25 cellular contexts compared by ENCODE assay signal in genomic region chr9:132882616-132883015, GRCh38. TPM values are rescaled to one million over a fixed set of nuclear protein-coding genes. Genes with fewer than 3 reads are reported as not detected.
"Had no signal": no experiment of that assay in that cellular context is flagged by ENCODE, and none has a peak within 500 bp of the region (broad histone marks: within the 10 kb centered on the region; RNA-seq: fewer than 3 reads in every experiment).

No MANE protein-coding gene starts in this region.

- H3K27ac Mint-ChIP-seq: activated naive CD4-positive, alpha-beta T cell treated with anti-CD3 and anti-CD28 coated beads, Interleukin-2, amount 10 ng/mL, durations not matched to agents 7 days and 5 days; T-helper 2 cell treated with Interferon-gamma antibody and Interleukin-4, amounts not matched to agents 5 μg/mL and 100 μg/mL, for 36 hours had no signal

- ATAC-seq: activated CD4-positive, CD25-positive, alpha-beta regulatory T cell treated with anti-CD3 and anti-CD28 coated beads, Interleukin-2, amount 50 U/mL, for 24 hours; foreskin keratinocyte; left lobe of liver; lower lobe of right lung; pancreas; right cardiac atrium had no signal

- DNase-seq: activated CD4-positive, alpha-beta T cell treated with anti-CD3 and anti-CD28 coated beads, Interleukin-2, amount 50 U/mL, for 4 hours; activated naive CD4-positive, alpha-beta T cell treated with anti-CD3 and anti-CD28 coated beads, Interleukin-2, amount 10 ng/mL, durations not matched to agents 7 days and 5 days; activated T-cell treated with anti-CD3 and anti-CD28 coated beads, Interleukin-2, amount 50 U/mL, for 48 hours; adrenal gland; brain microvascular endothelial cell; central memory CD4-positive, alpha-beta T cell; effector memory CD4-positive, alpha-beta T cell; foreskin keratinocyte; kidney; mesendoderm; naive B cell; pancreas; right cardiac atrium; stimulated activated CD4-positive, alpha-beta T cell treated with anti-CD3 and anti-CD28 coated beads, Interleukin-12 subunit alpha, Interleukin-12 subunit beta, amount 100 ng/mL, for 4 hours; stimulated activated CD4-positive, alpha-beta T cell treated with anti-CD3 and anti-CD28 coated beads, Interleukin-4, amount 100 ng/mL, for 4 hours; upper lobe of left lung had no signal

- H3K9me3 ChIP-seq: adrenal gland, ascending aorta, lower lobe of right lung, neutrophil, pancreas, thoracic aorta, upper lobe of left lung had no signal

- H3K4me3 Mint-ChIP-seq: activated naive CD4-positive, alpha-beta T cell treated with anti-CD3 and anti-CD28 coated beads, Interleukin-2, amount 10 ng/mL, durations not matched to agents 7 days and 5 days; T-helper 2 cell treated with Interferon-gamma antibody and Interleukin-4, amounts not matched to agents 5 μg/mL and 100 μg/mL, for 36 hours had no signal

- H3K27me3 ChIP-seq: adrenal gland, ascending aorta, brain microvascular endothelial cell, foreskin keratinocyte, pancreas, upper lobe of left lung had no signal

- H3K9me3 Mint-ChIP-seq: activated naive CD4-positive, alpha-beta T cell treated with anti-CD3 and anti-CD28 coated beads, Interleukin-2, amount 10 ng/mL, durations not matched to agents 7 days and 5 days; naive B cell; T-helper 2 cell treated with Interferon-gamma antibody and Interleukin-4, amounts not matched to agents 5 μg/mL and 100 μg/mL, for 36 hours had no signal

- H3K27ac ChIP-seq: adrenal gland, ascending aorta, brain microvascular endothelial cell, foreskin keratinocyte, lower lobe of right lung, neutrophil, pancreas, SK-N-MC, thoracic aorta, upper lobe of left lung, VCaP had no signal

- H3K36me3 Mint-ChIP-seq: activated naive CD4-positive, alpha-beta T cell treated with anti-CD3 and anti-CD28 coated beads, Interleukin-2, amount 10 ng/mL, durations not matched to agents 7 days and 5 days; naive B cell had no signal

- H3K27me3 Mint-ChIP-seq: naive B cell had no signal

RNA-seq across cellular contexts. Expression of gene AK8, which starts 4.5 kb away (rescaled TPM):
- total RNA-seq: ascending aorta, left lobe of liver had no signal
